In the genomic region with DNA sequence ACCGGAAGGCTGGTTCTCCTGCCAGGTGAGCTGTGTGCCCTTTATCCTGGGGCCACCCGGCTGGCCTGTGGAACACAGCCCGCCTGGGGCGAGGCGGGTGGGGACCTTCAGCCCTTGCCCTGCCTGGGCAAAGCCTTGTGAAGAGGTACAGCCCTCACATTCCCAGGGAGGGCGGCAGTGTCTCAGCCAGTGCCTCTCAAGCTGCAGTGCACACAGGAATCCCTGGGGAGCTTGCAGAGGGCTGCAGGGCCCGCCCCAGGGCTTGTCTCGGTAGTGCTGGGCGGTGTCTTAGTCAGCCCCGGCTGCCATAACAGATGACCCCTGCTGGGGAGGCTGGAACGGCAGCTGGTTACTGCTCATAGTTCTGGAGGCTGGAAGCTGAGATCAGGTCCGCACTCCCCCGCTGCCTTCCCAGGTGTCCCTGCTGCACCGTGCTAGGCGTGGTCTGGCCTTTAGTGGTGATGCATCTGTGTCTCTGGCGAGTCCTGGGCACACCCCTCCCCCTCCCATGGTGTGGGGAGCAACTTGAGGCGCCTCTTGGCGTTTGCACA, we compare ENCODE assay signal across 15 cellular contexts. TPM values are rescaled to one million over a fixed set of nuclear protein-coding genes. Genes with fewer than 3 reads are reported as not detected.
A peak's percentile ranks its signal among the peaks of the same experiment; 100 is the strongest.
DNase-seq lines count a peak whose midpoint lies in the region; ATAC-seq, FAIRE-seq and TF ChIP-seq lines count a peak whose summit lies in the region.
"Had no signal": no experiment of that assay in that cellular context is flagged by ENCODE, and none has a peak within 500 bp of the region (broad histone marks: within the 10 kb centered on the region; RNA-seq: fewer than 3 reads in every experiment).

No MANE protein-coding gene starts in this region.

- H2AFZ ChIP-seq in GM12878 (ENCODE audit: control insufficient read depth, low read depth, low read length) (no peak overlapping the region), mesenchymal stem cell (ENCODE audit: low read depth, low read length) (no peak overlapping the region), GM23248 (no peak overlapping the region)

- no peak overlapping the region for H3K18ac ChIP-seq in mesenchymal stem cell (ENCODE audit: low read depth in 1 of 2, low read length in 2 of 2)

- no peak overlapping the region for H3K27ac Mint-ChIP-seq in endothelial cell (ENCODE audit: unreplicated experiment)
- H3K27ac Mint-ChIP-seq: activated CD4-positive, alpha-beta T cell treated with anti-CD3 and anti-CD28 coated beads, Interleukin-2, amount 10 ng/mL, durations not matched to agents 7 days and 5 days; stimulated activated naive CD8-positive, alpha-beta T cell treated with anti-CD3 and anti-CD28 coated beads, Interleukin-15, Interleukin-2, amounts not matched to agents 100 ng/mL and 50 ng/mL, for 24 hours had no signal

- WGBS in GM12878 (ENCODE audit: insufficient coverage, insufficient replicate concordance, low lambda C conversion rate, missing lambda C conversion rate), result 75% methylated on average over 17 of the region's 18 CpGs
- 67% methylated on average over 18 of the region's 18 CpGs for WGBS in mesenchymal stem cell
- 79% methylated on average over 17 to 18 of the region's 18 CpGs for WGBS in GM23248 (ENCODE audit: low coverage in 1 of 2, low lambda C conversion rate in 2 of 2, missing lambda C conversion rate in 2 of 2), 2 experiments

- no peak overlapping the region for H4K91ac ChIP-seq in mesenchymal stem cell (ENCODE audit: low read length)

- H3K9ac ChIP-seq in GM12878 (ENCODE audit: control insufficient read depth, insufficient read depth, low read length), result no peak overlapping the region
- H3K9ac ChIP-seq in mesenchymal stem cell (ENCODE audit: low read length), result no peak overlapping the region
- no peak overlapping the region for H3K9ac ChIP-seq in GM23248

- H3K9me3 Mint-ChIP-seq in endothelial cell (ENCODE audit: unreplicated experiment), result no peaks in the 10 kb centered on the region
- H3K9me3 Mint-ChIP-seq: brain; stimulated activated naive CD8-positive, alpha-beta T cell treated with anti-CD3 and anti-CD28 coated beads, Interleukin-15, Interleukin-2, amounts not matched to agents 100 ng/mL and 50 ng/mL, for 24 hours had no signal

- intact Hi-C loops in GM12878 (cut with micrococcal nuclease; ENCODE audit: unreplicated experiment), result no loop called here
- intact Hi-C loops in left ventricle myocardium inferior (cut with micrococcal nuclease), result no loop called here

- H3K14ac ChIP-seq in mesenchymal stem cell (ENCODE audit: low read length in 2 of 2), result no peak overlapping the region

- TF ChIP-seq RAD21 in GM12878 (IDR thresholded peaks at IDR 0.05; ENCODE audit: insufficient read depth, low read depth, low read length), result no peak

- CTCF ChIA-PET in GM12878 (lab: Yijun Ruan, JAX), result no interaction called here

- H3K9me3 ChIP-seq in MG63 (no peaks in the 10 kb centered on the region), GM12878 (replicated peaks; ENCODE audit: control insufficient read depth, insufficient read depth, low read length) (no peaks in the 10 kb centered on the region; the same call in 2 of the 3 replicates), mesenchymal stem cell (ENCODE audit: control insufficient read depth, low read length) (no peaks in the 10 kb centered on the region), left ventricle myocardium inferior (replicated peaks) (no peaks in the 10 kb centered on the region), GM23248 (ENCODE audit: low read depth) (no peaks in the 10 kb centered on the region)
- H3K9me3 ChIP-seq: prostate gland had no signal

- in situ Hi-C loops in Caki2 (cut with HindIII; ENCODE audit: low pct_unique_long_range_greater_than_20kb, low sequenced_read_pairs), result no loop called here
- in situ Hi-C loops in GM12878 (cut with MboI), result no loop called here
- in situ Hi-C loops in GM23248 (cut with MboI), result no loop called here

- H3K36me3 Mint-ChIP-seq in endothelial cell (ENCODE audit: low read depth, unreplicated experiment), result peaks cover 26% of the 10 kb centered on the region

- SMC1A ChIA-PET in GM12878 (lab: Charles Lee; ENCODE audit: uncharacterized antibody, unreplicated experiment), result no interaction called here

- H2BK120ac ChIP-seq in mesenchymal stem cell (ENCODE audit: low read depth, low read length), result no peak overlapping the region

- H3K27me3 Mint-ChIP-seq in endothelial cell (ENCODE audit: unreplicated experiment), result peaks cover 8% of the 10 kb centered on the region
- H3K27me3 Mint-ChIP-seq: activated CD4-positive, alpha-beta T cell treated with anti-CD3 and anti-CD28 coated beads, Interleukin-2, amount 10 ng/mL, durations not matched to agents 7 days and 5 days; brain; stimulated activated naive CD8-positive, alpha-beta T cell treated with anti-CD3 and anti-CD28 coated beads, Interleukin-15, Interleukin-2, amounts not matched to agents 100 ng/mL and 50 ng/mL, for 24 hours had no signal

- ATAC-seq in GM12878, result peak; percentile 28; the same call in 2 of the 3 replicates

- H2AK5ac ChIP-seq in mesenchymal stem cell (ENCODE audit: low read length, severe bottlenecking), result peak overlapping the region; percentile 7

- FAIRE-seq in GM12878 (lab: Jason Lieb, UNC), result no peak

- no TSS peak for BruUV-seq in GM12878 (replicated peaks; lab: Mats Ljungman, UMichigan)

- POLR2A ChIA-PET in GM12878 (lab: Charles Lee), result interaction anchor here (0.5 kb wide), 1 partner anchor 1990 kb away, joined by 4 read pairs; no protein-coding TSS in a partner anchor

- TF ChIP-seq CTCF in GM12878 (IDR thresholded peaks at IDR 0.05 in 2 of 3, conservative IDR thresholded peaks at IDR 0.05 in 1 of 3; ENCODE audit: control insufficient read depth in 2 of 3, extremely low read depth in 1 of 3, insufficient read depth in 1 of 3, low read depth in 3 of 3, low read length in 3 of 3), result no peak
- no peak for TF ChIP-seq CTCF in left ventricle myocardium inferior (IDR thresholded peaks at IDR 0.05; ENCODE audit: borderline replicate concordance)
- TF ChIP-seq CTCF in endothelial cell (IDR thresholded peaks at IDR 0.05; ENCODE audit: unreplicated experiment), result no peak

- H4K8ac ChIP-seq in mesenchymal stem cell (ENCODE audit: low read length), result no peak overlapping the region

- H3K4me2 ChIP-seq in GM12878 (ENCODE audit: control insufficient read depth, insufficient read depth) (no peak overlapping the region), mesenchymal stem cell (ENCODE audit: low read length, poor library complexity, severe bottlenecking) (no peak overlapping the region), GM23248 (ENCODE audit: unreplicated experiment) (no peak overlapping the region)

- H3K27ac ChIP-seq in GM12878 (ENCODE audit: control insufficient read depth, insufficient read depth), result no peak overlapping the region
- peak overlapping the region; percentile 46 for H3K27ac ChIP-seq in mesenchymal stem cell (ENCODE audit: low read length, poor library complexity, severe bottlenecking)
- no peak overlapping the region for H3K27ac ChIP-seq in left ventricle myocardium inferior (replicated peaks)
- H3K27ac ChIP-seq in GM23248, result no peak overlapping the region
- H3K27ac ChIP-seq: prostate gland had no signal

- H3K27me3 ChIP-seq in MG63 (no peaks in the 10 kb centered on the region), GM12878 (replicated peaks in 1 of 2; ENCODE audit: control insufficient read depth in 2 of 2, insufficient read depth in 2 of 2, low read length in 1 of 2) (no peaks in the 10 kb centered on the region), mesenchymal stem cell (ENCODE audit: control insufficient read depth in 1 of 2, insufficient read depth in 1 of 2, low read length in 2 of 2) (no peaks in the 10 kb centered on the region), left ventricle myocardium inferior (ENCODE audit: low read depth) (no peaks in the 10 kb centered on the region), GM23248 (replicated peaks; ENCODE audit: insufficient read depth) (no peaks in the 10 kb centered on the region)

- H3K36me3 ChIP-seq in MG63, result peaks cover 3% of the 10 kb centered on the region
- peaks cover 2 to 10% of the 10 kb centered on the region in 2 experiments; a peak in 3 of 4 replicates for H3K36me3 ChIP-seq in GM12878 (ENCODE audit: control insufficient read depth in 2 of 2, insufficient read depth in 2 of 2, low read length in 1 of 2)
- H3K36me3 ChIP-seq in mesenchymal stem cell (ENCODE audit: control insufficient read depth in 1 of 2, insufficient read depth in 2 of 2, low read depth in 1 of 2, low read length in 2 of 2), result peaks cover 52 to 62% of the 10 kb centered on the region in 2 experiments
- peaks cover 74% of the 10 kb centered on the region for H3K36me3 ChIP-seq in left ventricle myocardium inferior
- H3K36me3 ChIP-seq in GM23248 (ENCODE audit: low read depth), result no peaks in the 10 kb centered on the region

- H3F3A ChIP-seq in GM23248 (ENCODE audit: insufficient read depth), result no peaks in the 10 kb centered on the region

- H3K4me1 Mint-ChIP-seq in endothelial cell (ENCODE audit: unreplicated experiment), result no peaks in the 10 kb centered on the region
- H3K4me1 Mint-ChIP-seq: brain had no signal

- H3K79me2 ChIP-seq in GM12878 (ENCODE audit: control insufficient read depth, insufficient read depth, low read length) (no peaks in the 10 kb centered on the region), GM23248 (ENCODE audit: insufficient read depth) (no peaks in the 10 kb centered on the region)

- H3K4me1 ChIP-seq in GM12878 (ENCODE audit: control insufficient read depth, insufficient read depth, low read length) (peaks cover 6% of the 10 kb centered on the region), mesenchymal stem cell (ENCODE audit: control insufficient read depth, insufficient read depth, low read depth, low read length) (peaks cover 23% of the 10 kb centered on the region), left ventricle myocardium inferior (no peaks in the 10 kb centered on the region), GM23248 (ENCODE audit: insufficient read depth) (no peaks in the 10 kb centered on the region)
- H3K4me1 ChIP-seq: prostate gland had no signal

- RAD21 ChIA-PET in GM12878 (lab: Charles Lee; ENCODE audit: unreplicated experiment), result no interaction called here

- H4K20me1 ChIP-seq in GM12878 (ENCODE audit: control insufficient read depth, insufficient read depth) (no peaks in the 10 kb centered on the region), GM23248 (ENCODE audit: insufficient read depth) (no peaks in the 10 kb centered on the region)

- DNase-seq in Caki2 (ENCODE audit: low read depth) (peak; percentile 6), MG63 (peak; percentile 23), GM12878 (ENCODE audit: low read depth, low spot score) (no peak), mesenchymal stem cell (peak; percentile 57), EL (no peak), left ventricle myocardium inferior (no peak), endothelial cell (ENCODE audit: low spot score) (no peak), GM23248 (no peak)
- DNase-seq: activated CD4-positive, alpha-beta T cell treated with anti-CD3 and anti-CD28 coated beads, Interleukin-2, amount 10 ng/mL, durations not matched to agents 7 days and 5 days; C1 segment of cervical spinal cord; midbrain; NCI-H1417 treated with DMSO at 0.1 percent for 48 hours had no signal

- no peak overlapping the region for H2BK12ac ChIP-seq in mesenchymal stem cell (ENCODE audit: low read length in 2 of 2)

- peak overlapping the region; percentile 1 for H2BK5ac ChIP-seq in mesenchymal stem cell (ENCODE audit: low read depth, low read length, poor library complexity, severe bottlenecking)

- no peak for TF ChIP-seq EP300 in GM12878 (IDR thresholded peaks at IDR 0.05; ENCODE audit: borderline replicate concordance in 1 of 2, control insufficient read depth in 1 of 2, low read depth in 2 of 2, low read length in 2 of 2)

- peaks cover 11% of the 10 kb centered on the region for H3K79me1 ChIP-seq in mesenchymal stem cell (replicated peaks; ENCODE audit: low read length, poor library complexity, severe bottlenecking)

- no peak overlapping the region for H3K23ac ChIP-seq in mesenchymal stem cell (ENCODE audit: low read length in 2 of 2)

- no peak overlapping the region for H2BK15ac ChIP-seq in mesenchymal stem cell (ENCODE audit: low read depth, poor library complexity, severe bottlenecking)

- no peak overlapping the region for H3K4ac ChIP-seq in mesenchymal stem cell (ENCODE audit: low read depth in 1 of 2, low read length in 2 of 2)

- H3K4me3 ChIP-seq in MG63 (no peak overlapping the region), GM12878 (no peak overlapping the region), mesenchymal stem cell (ENCODE audit: insufficient read depth in 1 of 2, low read depth in 1 of 2, low read length in 2 of 2) (no peak overlapping the region), left ventricle myocardium inferior (no peak overlapping the region), GM23248 (no peak overlapping the region)
- H3K4me3 ChIP-seq: prostate gland had no signal

- no peaks in the 10 kb centered on the region for H3K9me2 ChIP-seq in GM23248 (ENCODE audit: insufficient read depth)

- H3K4me3 Mint-ChIP-seq in endothelial cell (ENCODE audit: unreplicated experiment), result no peak overlapping the region
- H3K4me3 Mint-ChIP-seq: activated CD4-positive, alpha-beta T cell treated with anti-CD3 and anti-CD28 coated beads, Interleukin-2, amount 10 ng/mL, durations not matched to agents 7 days and 5 days; brain; stimulated activated naive CD8-positive, alpha-beta T cell treated with anti-CD3 and anti-CD28 coated beads, Interleukin-15, Interleukin-2, amounts not matched to agents 100 ng/mL and 50 ng/mL, for 24 hours had no signal

- no peak for TF ChIP-seq POLR2A in GM12878 (IDR thresholded peaks at IDR 0.05; ENCODE audit: low read depth, low read length)

RNA-seq across cellular contexts. Expression of gene DFFB, which starts 12.6 kb away (rescaled TPM):
- 9.2 and 27.9 TPM in 2 replicates for total RNA-seq in Caki2 (2014; rRNA removed; shearing (Covaris generic); ENCODE audit: low replicate concordance)
- 12.7 and 19.1 TPM in 2 replicates for total RNA-seq in MG63 (2014; rRNA removed; shearing (Covaris generic); ENCODE audit: low replicate concordance)
- 20.3 and 23.2 TPM in 2 replicates for total RNA-seq in GM12878 (2013; cell fraction: nucleolus; rRNA removed)
- total RNA-seq in GM12878 (2014; rRNA removed), result 8.5 and 10.0 TPM in 2 replicates
- total RNA-seq in GM12878 (2014; rRNA removed; fragmentation: Illumina TruSeq; extraction: Trizol), result 5.5 and 6.2 TPM in 2 replicates
- total RNA-seq in GM12878 (2021), result 7.7 and 8.3 TPM in 2 replicates
- polyA plus RNA-seq in GM12878 (2011; ENCODE audit: low read depth), result 3.0 TPM
- 8.8 and 10.7 TPM in 2 replicates for polyA plus RNA-seq in GM12878 (2011; rRNA removed)
- polyA plus RNA-seq in GM12878 (2011; cell fraction: cytosol; rRNA removed), result 8.2 and 9.4 TPM in 2 replicates
- 8.1 and 13.3 TPM in 2 replicates for polyA plus RNA-seq in GM12878 (2011; cell fraction: nucleus; rRNA removed)
- 4.1 and 6.2 TPM in 2 replicates for polyA plus RNA-seq in GM12878 (2012)
- 6.8 and 7.4 TPM in 2 replicates for polyA plus RNA-seq in GM12878 (2014; fragmentation: Illumina TruSeq; extraction: Trizol)
- 1 to 10 TPM; 2.7 to 3.7 TPM for polyA plus RNA-seq in GM12878 (2014; fragmentation: Nextera tagmentation; extraction: Ambion mirVana)
- polyA plus RNA-seq in GM12878 (2014; rRNA removed), result 10.7 and 12.0 TPM in 2 replicates
- polyA plus RNA-seq in GM12878 (2016; fragmentation: Nextera tagmentation; extraction: Ambion mirVana), result 1 to 10 TPM; 3.2 to 5.3 TPM
- 2.9 and 5.0 TPM in 2 replicates for polyA minus RNA-seq in GM12878 (2011; rRNA and poly(A)+ RNA removed)
- polyA minus RNA-seq in GM12878 (2011; cell fraction: cytosol; rRNA and poly(A)+ RNA removed), result 2.5 and 3.0 TPM in 2 replicates
- 3.9 and 4.4 TPM in 2 replicates for polyA minus RNA-seq in GM12878 (2011; cell fraction: nucleus; rRNA and poly(A)+ RNA removed)
- 5.7 TPM for polyA plus RNA-seq in mesenchymal stem cell (2013, experiment 1 of 2)
- 5.4 TPM for polyA plus RNA-seq in mesenchymal stem cell (2013, experiment 2 of 2)
- total RNA-seq in left ventricle myocardium inferior, result 3.3 TPM
- total RNA-seq in endothelial cell (ENCODE audit: unreplicated experiment), result 6.8 TPM
- total RNA-seq in GM23248 (2014; rRNA removed; shearing (Covaris generic)), result 6.4 and 18.3 TPM in 2 replicates
- polyA plus RNA-seq in GM23248 (2016; fragmentation: Nextera tagmentation; extraction: Ambion mirVana), result 2.4 and 3.2 TPM in 2 replicates

RNA-seq across cellular contexts. Expression of gene CEP104, which starts 12.8 kb away (rescaled TPM):
- total RNA-seq in Caki2 (2014; rRNA removed; shearing (Covaris generic); ENCODE audit: low replicate concordance), result 15.4 and 24.9 TPM in 2 replicates
- total RNA-seq in MG63 (2014; rRNA removed; shearing (Covaris generic); ENCODE audit: low replicate concordance), result 4.9 TPM in 2 replicates
- 81.2 and 92.0 TPM in 2 replicates for total RNA-seq in GM12878 (2013; cell fraction: nucleolus; rRNA removed)
- total RNA-seq in GM12878 (2014; rRNA removed), result 14.9 and 19.1 TPM in 2 replicates
- total RNA-seq in GM12878 (2014; rRNA removed; fragmentation: Illumina TruSeq; extraction: Trizol), result 8.6 and 10.5 TPM in 2 replicates
- total RNA-seq in GM12878 (2021), result 34.8 and 35.5 TPM in 2 replicates
- 5.6 TPM for polyA plus RNA-seq in GM12878 (2011; ENCODE audit: low read depth)
- polyA plus RNA-seq in GM12878 (2011; rRNA removed), result 28.8 and 35.7 TPM in 2 replicates
- 21.2 and 24.4 TPM in 2 replicates for polyA plus RNA-seq in GM12878 (2011; cell fraction: cytosol; rRNA removed)
- 62.8 and 65.9 TPM in 2 replicates for polyA plus RNA-seq in GM12878 (2011; cell fraction: nucleus; rRNA removed)
- polyA plus RNA-seq in GM12878 (2012), result 15.9 and 16.8 TPM in 2 replicates
- 19.6 and 27.1 TPM in 2 replicates for polyA plus RNA-seq in GM12878 (2014; fragmentation: Illumina TruSeq; extraction: Trizol)
- 10 to 100 TPM in 1 of 2 experiments, 1 to 10 TPM in 1; 7.2 to 11.3 TPM for polyA plus RNA-seq in GM12878 (2014; fragmentation: Nextera tagmentation; extraction: Ambion mirVana)
- 15.8 and 23.5 TPM in 2 replicates for polyA plus RNA-seq in GM12878 (2014; rRNA removed)
- polyA plus RNA-seq in GM12878 (2016; fragmentation: Nextera tagmentation; extraction: Ambion mirVana), result 10 to 100 TPM; 31.9 to 33.0 TPM
- 35.9 and 40.9 TPM in 2 replicates for polyA minus RNA-seq in GM12878 (2011; rRNA and poly(A)+ RNA removed)
- 14.2 and 25.8 TPM in 2 replicates for polyA minus RNA-seq in GM12878 (2011; cell fraction: cytosol; rRNA and poly(A)+ RNA removed)
- polyA minus RNA-seq in GM12878 (2011; cell fraction: nucleus; rRNA and poly(A)+ RNA removed), result 16.7 and 27.8 TPM in 2 replicates
- 19.9 TPM for polyA plus RNA-seq in mesenchymal stem cell (2013, experiment 1 of 2)
- 20.7 TPM for polyA plus RNA-seq in mesenchymal stem cell (2013, experiment 2 of 2)
- 32.2 TPM for total RNA-seq in left ventricle myocardium inferior
- 40.3 TPM for total RNA-seq in endothelial cell (ENCODE audit: unreplicated experiment)
- total RNA-seq in GM23248 (2014; rRNA removed; shearing (Covaris generic)), result 12.3 and 14.8 TPM in 2 replicates
- polyA plus RNA-seq in GM23248 (2016; fragmentation: Nextera tagmentation; extraction: Ambion mirVana), result 24.7 and 29.8 TPM in 2 replicates

RNA-seq across cellular contexts. Expression of gene C1orf174, which starts 30.2 kb away (rescaled TPM):
- total RNA-seq in Caki2 (2014; rRNA removed; shearing (Covaris generic); ENCODE audit: low replicate concordance), result 53.9 and 76.4 TPM in 2 replicates
- 49.3 and 61.2 TPM in 2 replicates for total RNA-seq in MG63 (2014; rRNA removed; shearing (Covaris generic); ENCODE audit: low replicate concordance)
- total RNA-seq in GM12878 (2013; cell fraction: nucleolus; rRNA removed), result 22.6 and 23.8 TPM in 2 replicates
- total RNA-seq in GM12878 (2014; rRNA removed) (25.0 and 28.3 TPM in 2 replicates), GM12878 (2014; rRNA removed; fragmentation: Illumina TruSeq; extraction: Trizol) (19.9 and 21.3 TPM in 2 replicates), GM12878 (2021) (16.9 and 18.6 TPM in 2 replicates), left ventricle myocardium inferior (11.7 TPM), endothelial cell (ENCODE audit: unreplicated experiment) (25.6 TPM)
- polyA plus RNA-seq in GM12878 (2011; ENCODE audit: low read depth), result 17.9 TPM
- polyA plus RNA-seq in GM12878 (2011; rRNA removed) (34.3 and 35.3 TPM in 2 replicates), GM12878 (2014; fragmentation: Illumina TruSeq; extraction: Trizol) (25.8 TPM in 2 replicates), GM12878 (2014; fragmentation: Nextera tagmentation; extraction: Ambion mirVana) (10 to 100 TPM; 17.5 to 20.9 TPM), GM12878 (2014; rRNA removed) (25.1 and 26.0 TPM in 2 replicates), GM12878 (2016; fragmentation: Nextera tagmentation; extraction: Ambion mirVana) (10 to 100 TPM; 32.2 to 35.4 TPM), GM23248 (2016; fragmentation: Nextera tagmentation; extraction: Ambion mirVana) (35.9 and 36.9 TPM in 2 replicates)
- 41.9 and 43.6 TPM in 2 replicates for polyA plus RNA-seq in GM12878 (2011; cell fraction: cytosol; rRNA removed)
- polyA plus RNA-seq in GM12878 (2011; cell fraction: nucleus; rRNA removed), result 43.0 and 43.7 TPM in 2 replicates
- polyA plus RNA-seq in GM12878 (2012), result 21.0 and 21.5 TPM in 2 replicates
- 21.4 and 22.7 TPM in 2 replicates for polyA minus RNA-seq in GM12878 (2011; rRNA and poly(A)+ RNA removed)
- 13.2 and 16.3 TPM in 2 replicates for polyA minus RNA-seq in GM12878 (2011; cell fraction: cytosol; rRNA and poly(A)+ RNA removed)
- polyA minus RNA-seq in GM12878 (2011; cell fraction: nucleus; rRNA and poly(A)+ RNA removed), result 8.2 and 12.7 TPM in 2 replicates
- polyA plus RNA-seq in mesenchymal stem cell (2013, experiment 1 of 2), result 23.5 TPM
- 24.0 TPM for polyA plus RNA-seq in mesenchymal stem cell (2013, experiment 2 of 2)
- total RNA-seq in GM23248 (2014; rRNA removed; shearing (Covaris generic)), result 18.5 and 33.2 TPM in 2 replicates

Comparison
In these comparisons a context has a peak if more than half of its experiments do, and no peak if none do; other contexts are left out.
1. DNase-seq: peak in Caki2 (single experiment), MG63 (single experiment) and mesenchymal stem cell (single experiment); none in GM12878 (single experiment), EL (single experiment), left ventricle myocardium inferior (single experiment), endothelial cell (single experiment) and GM23248 (single experiment).